ENCODE assay signal across 9 cellular contexts in the genomic region with DNA sequence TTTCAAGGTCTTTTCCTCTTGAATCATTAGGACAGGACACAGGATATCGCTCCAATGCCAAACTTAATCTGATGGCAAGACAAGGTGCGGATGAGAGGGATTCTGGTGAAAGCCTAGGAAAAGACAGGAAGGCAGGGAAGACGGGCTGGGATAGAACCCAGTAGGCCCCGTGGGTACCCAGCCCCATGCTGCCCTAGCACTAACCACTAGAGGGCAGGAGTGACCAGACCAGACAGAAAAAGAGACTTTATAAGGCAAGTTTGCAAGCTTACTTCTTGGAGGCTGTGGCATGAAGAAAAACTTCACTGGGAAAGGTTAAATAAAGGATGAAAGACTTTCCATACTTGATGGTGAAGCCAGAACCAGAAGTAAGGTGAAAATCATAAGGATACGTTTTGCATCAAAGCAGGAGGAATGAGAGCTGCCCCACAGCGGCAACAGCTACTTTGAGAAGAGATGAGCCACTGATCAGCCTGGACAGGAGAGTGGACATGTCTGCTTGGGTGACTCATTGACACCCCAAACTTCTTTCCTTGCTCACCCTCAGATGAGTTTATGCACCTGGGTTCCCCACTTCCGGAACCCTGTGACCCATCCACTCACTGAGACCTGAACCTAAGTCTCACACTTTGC. TPM values are rescaled to one million over a fixed set of nuclear protein-coding genes. Genes with fewer than 3 reads are reported as not detected.
DNase-seq lines count a peak whose midpoint lies in the region; ATAC-seq and TF ChIP-seq lines count a peak whose summit lies in the region.
"Had no signal": no experiment of that assay in that cellular context is flagged by ENCODE, and none has a peak within 500 bp of the region (broad histone marks: within the 10 kb centered on the region; RNA-seq: fewer than 3 reads in every experiment).

No MANE protein-coding gene starts in this region.

- H3K9me3 ChIP-seq in fibroblast of lung (ENCODE audit: control insufficient read depth, insufficient read depth, low read depth, low read length) (no peaks in the 10 kb centered on the region), uterus (no peaks in the 10 kb centered on the region)

- no peak overlapping the region for H3K4me2 ChIP-seq in fibroblast of lung (ENCODE audit: extremely low read depth, insufficient read depth, low read length)

- H3K27me3 ChIP-seq in fibroblast of lung (ENCODE audit: control insufficient read depth, insufficient read depth, low read length) (no peaks in the 10 kb centered on the region), uterus (no peaks in the 10 kb centered on the region)

- H3K4me1 ChIP-seq in fibroblast of lung (ENCODE audit: control insufficient read depth, extremely low read depth, insufficient read depth, low read length) (no peaks in the 10 kb centered on the region), uterus (no peaks in the 10 kb centered on the region)

- H2AFZ ChIP-seq in fibroblast of lung (ENCODE audit: low read length) = no peak overlapping the region

- no peak overlapping the region for H3K4me3 Mint-ChIP-seq in activated CD4-positive, alpha-beta memory T cell treated with anti-CD3 and anti-CD28 coated beads, Interleukin-2, amount 10 ng/mL, durations not matched to agents 7 days and 5 days
- H3K4me3 Mint-ChIP-seq in natural killer cell treated with Interleukin-12 subunit alpha and Interleukin-12 subunit beta and Interleukin-15 and Interleukin-18, amount 100 ng/mL, for 72 hours = no peak overlapping the region
- H3K4me3 Mint-ChIP-seq: central memory CD8-positive, alpha-beta T cell had no signal

- no peaks in the 10 kb centered on the region for H4K20me1 ChIP-seq in fibroblast of lung (ENCODE audit: control insufficient read depth, extremely low read depth, insufficient read depth, low read length)

- no peaks in the 10 kb centered on the region for H3K27me3 Mint-ChIP-seq in activated CD4-positive, alpha-beta memory T cell treated with anti-CD3 and anti-CD28 coated beads, Interleukin-2, amount 10 ng/mL, durations not matched to agents 7 days and 5 days
- H3K27me3 Mint-ChIP-seq in natural killer cell treated with Interleukin-12 subunit alpha and Interleukin-12 subunit beta and Interleukin-15 and Interleukin-18, amount 100 ng/mL, for 72 hours = peaks cover 2 to 6% of the 10 kb centered on the region in 2 donors

- H3K27ac ChIP-seq in fibroblast of lung (ENCODE audit: insufficient read depth, low read length) = no peak overlapping the region
- no peak overlapping the region for H3K27ac ChIP-seq in uterus

- no peak for TF ChIP-seq POLR2A in uterus (IDR thresholded peaks at IDR 0.05)

- H3K4me1 Mint-ChIP-seq in activated CD4-positive, alpha-beta memory T cell treated with anti-CD3 and anti-CD28 coated beads, Interleukin-2, amount 10 ng/mL, durations not matched to agents 7 days and 5 days = no peaks in the 10 kb centered on the region
- H3K4me1 Mint-ChIP-seq in natural killer cell treated with Interleukin-12 subunit alpha and Interleukin-12 subunit beta and Interleukin-15 and Interleukin-18, amount 100 ng/mL, for 72 hours (ENCODE audit: low read depth in 2 of 2) = no peaks in the 10 kb centered on the region
- H3K4me1 Mint-ChIP-seq: central memory CD8-positive, alpha-beta T cell had no signal

- CTCF ChIA-PET in activated CD4-positive, alpha-beta memory T cell treated with anti-CD3 and anti-CD28 coated beads, Interleukin-2, amount 10 ng/mL, durations not matched to agents 7 days and 5 days (lab: Charles Lee) = interaction anchor here (0.7 to 3.1 kb wide), 13 partner anchors 8 to 862 kb away, joined by 3 to 10 read pairs (median 3); no protein-coding TSS in a partner anchor

- no peak overlapping the region for H3K27ac Mint-ChIP-seq in activated CD4-positive, alpha-beta memory T cell treated with anti-CD3 and anti-CD28 coated beads, Interleukin-2, amount 10 ng/mL, durations not matched to agents 7 days and 5 days
- no peak overlapping the region for H3K27ac Mint-ChIP-seq in natural killer cell treated with Interleukin-12 subunit alpha and Interleukin-12 subunit beta and Interleukin-15 and Interleukin-18, amount 100 ng/mL, for 72 hours

- no peak overlapping the region for H3K9ac ChIP-seq in fibroblast of lung (ENCODE audit: insufficient read depth, low read length)

- no peaks in the 10 kb centered on the region for H3K9me3 Mint-ChIP-seq in activated CD4-positive, alpha-beta memory T cell treated with anti-CD3 and anti-CD28 coated beads, Interleukin-2, amount 10 ng/mL, durations not matched to agents 7 days and 5 days
- no peaks in the 10 kb centered on the region for H3K9me3 Mint-ChIP-seq in natural killer cell treated with Interleukin-12 subunit alpha and Interleukin-12 subunit beta and Interleukin-15 and Interleukin-18, amount 100 ng/mL, for 72 hours
- H3K9me3 Mint-ChIP-seq: central memory CD8-positive, alpha-beta T cell had no signal

- TF ChIP-seq CTCF in fibroblast of lung (conservative IDR thresholded peaks at IDR 0.05 in 1 of 2, IDR thresholded peaks at IDR 0.05 in 1 of 2; ENCODE audit: low read depth in 1 of 2, low read length in 2 of 2) (peak; percentile 90 to 93), uterus (IDR thresholded peaks at IDR 0.05) (peak; percentile 56 to 72 (median 68))

- POLR2A ChIA-PET in activated CD4-positive, alpha-beta memory T cell treated with anti-CD3 and anti-CD28 coated beads, Interleukin-2, amount 10 ng/mL, durations not matched to agents 7 days and 5 days (lab: Charles Lee) = no interaction called here

- intact Hi-C loops in uterus (cut with DNase I; ENCODE audit: low total_unique reads) = no loop called here

- peak in 1 of 2 donors; percentile 63 for ATAC-seq in natural killer cell treated with Interleukin-12 subunit alpha and Interleukin-12 subunit beta and Interleukin-15 and Interleukin-18, amount 100 ng/mL, for 72 hours

- H3K79me2 ChIP-seq in fibroblast of lung (ENCODE audit: control insufficient read depth, insufficient read depth, low read length) = no peaks in the 10 kb centered on the region

- H3K4me3 ChIP-seq in fibroblast of lung (replicated peaks in 1 of 4; ENCODE audit: control extremely low read depth in 1 of 4, insufficient read depth in 1 of 4, low read depth in 3 of 4, low read length in 4 of 4) = no peak overlapping the region
- no peak overlapping the region for H3K4me3 ChIP-seq in uterus

- no peaks in the 10 kb centered on the region for H3K36me3 Mint-ChIP-seq in activated CD4-positive, alpha-beta memory T cell treated with anti-CD3 and anti-CD28 coated beads, Interleukin-2, amount 10 ng/mL, durations not matched to agents 7 days and 5 days (ENCODE audit: low read depth)
- H3K36me3 Mint-ChIP-seq in natural killer cell treated with Interleukin-12 subunit alpha and Interleukin-12 subunit beta and Interleukin-15 and Interleukin-18, amount 100 ng/mL, for 72 hours = no peaks in the 10 kb centered on the region

- DNase-seq in NK-92 treated with Interleukin-12 subunit alpha and Interleukin-12 subunit beta, amount 100 ng/mL, for 24 hours (lab: John Stamatoyannopoulos, UW) = peak; percentile 13
- DNase-seq in NK-92 (lab: John Stamatoyannopoulos, UW; ENCODE audit: unreplicated experiment) (no peak), NCI-H1092 treated with DMSO at 0.1 percent for 48 hours (lab: John Stamatoyannopoulos, UW) (peak; percentile 35), fibroblast of lung (ENCODE audit: low read depth in 2 of 2) (peak; percentile 21 to 45), uterus (peak; percentile 22 to 53), NCI-H187 treated with DMSO at 0.1 percent for 48 hours (lab: John Stamatoyannopoulos, UW) (no peak)
- DNase-seq in activated CD4-positive, alpha-beta memory T cell treated with anti-CD3 and anti-CD28 coated beads, Interleukin-2, amount 10 ng/mL, durations not matched to agents 7 days and 5 days = peak; percentile 35
- peak; percentile 65 for DNase-seq in natural killer cell treated with Interleukin-12 subunit alpha and Interleukin-12 subunit beta and Interleukin-15 and Interleukin-18, amount 100 ng/mL, for 72 hours (ENCODE audit: low spot score)

- H3K36me3 ChIP-seq in fibroblast of lung (ENCODE audit: control insufficient read depth, insufficient read depth, low read length) = no peaks in the 10 kb centered on the region
- no peaks in the 10 kb centered on the region for H3K36me3 ChIP-seq in uterus

RNA-seq across cellular contexts. Expression of a gene that starts 39.8 kb away (rescaled TPM):
- not detected for total RNA-seq in activated CD4-positive, alpha-beta memory T cell treated with anti-CD3 and anti-CD28 coated beads, Interleukin-2, amount 10 ng/mL, durations not matched to agents 7 days and 5 days
- total RNA-seq in fibroblast of lung (not detected in 2 replicates), uterus (1 to 10 TPM in 2 of 4 donors, not detected in 2; 1.6 to 3.0 TPM)
- polyA plus RNA-seq in fibroblast of lung = 0.07 TPM in 1 of 2 replicates, not detected in the other
- 0.19 TPM in 1 of 2 replicates, not detected in the other for polyA plus RNA-seq in fibroblast of lung (2012)
- 0.35 TPM in 1 of 2 replicates, not detected in the other for polyA minus RNA-seq in fibroblast of lung (ENCODE audit: low replicate concordance)
- not detected for total RNA-seq in natural killer cell treated with Interleukin-12 subunit alpha and Interleukin-12 subunit beta and Interleukin-15 and Interleukin-18, amount 100 ng/mL, for 72 hours

Comparison
In these comparisons a context has a peak if more than half of its experiments do, and no peak if none do; other contexts are left out.
1. DNase-seq: peak in NK-92 treated with Interleukin-12 subunit alpha and Interleukin-12 subunit beta, amount 100 ng/mL, for 24 hours (single experiment), NCI-H1092 treated with DMSO at 0.1 percent for 48 hours (single experiment), activated CD4-positive, alpha-beta memory T cell treated with anti-CD3 and anti-CD28 coated beads, Interleukin-2, amount 10 ng/mL, durations not matched to agents 7 days and 5 days (single experiment), fibroblast of lung (2 of 2), natural killer cell treated with Interleukin-12 subunit alpha and Interleukin-12 subunit beta and Interleukin-15 and Interleukin-18, amount 100 ng/mL, for 72 hours (single experiment) and uterus (2 of 2); none in NK-92 (single experiment) and NCI-H187 treated with DMSO at 0.1 percent for 48 hours (single experiment).